ENCODE assay signal across 12 cellular contexts in the genomic region with DNA sequence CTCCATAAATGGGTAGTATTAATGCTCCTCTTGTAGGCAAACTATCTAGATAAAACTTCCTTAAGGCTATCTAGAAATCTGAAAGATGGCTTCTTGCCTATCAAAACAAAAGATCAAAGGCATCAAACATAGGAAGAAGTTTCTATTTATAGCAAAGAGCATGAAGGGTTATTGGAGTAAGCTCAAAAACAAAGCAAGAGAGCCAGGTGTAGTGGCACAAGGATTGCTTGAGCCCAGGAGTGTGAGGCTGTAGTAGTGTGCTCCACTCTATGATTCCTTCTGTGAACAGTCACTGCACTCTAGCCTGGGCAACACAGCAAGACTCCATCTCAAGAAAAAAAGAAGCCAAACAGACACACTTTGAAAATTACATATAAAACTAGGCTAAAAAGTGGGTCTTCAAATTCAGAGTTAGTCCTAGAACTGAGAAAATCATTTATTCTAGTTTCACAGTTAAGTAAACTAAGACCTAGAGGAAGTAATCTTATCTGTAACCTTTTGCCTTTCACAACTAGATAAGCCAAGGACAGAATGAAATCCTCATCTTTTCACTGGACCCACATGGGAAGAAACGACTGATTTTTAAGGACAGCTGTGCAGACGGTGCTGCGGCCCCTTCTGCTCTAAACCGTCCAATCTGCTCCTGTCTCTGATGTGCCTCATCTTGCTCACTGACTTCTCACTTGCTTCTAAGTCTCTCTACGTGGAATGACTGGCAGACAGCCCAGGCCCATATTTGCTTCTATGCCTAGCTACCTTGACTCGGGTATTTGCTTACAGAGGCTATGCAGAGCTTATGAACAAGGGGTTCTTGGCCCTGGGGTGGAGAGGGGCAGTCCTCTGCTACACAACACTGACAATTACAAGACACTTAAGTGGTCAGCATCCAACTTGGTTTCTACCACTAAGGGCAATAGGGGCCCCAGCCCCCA. TPM values are rescaled to one million over a fixed set of nuclear protein-coding genes. Genes with fewer than 3 reads are reported as not detected.
DNase-seq lines count a peak whose midpoint lies in the region; ATAC-seq and TF ChIP-seq lines count a peak whose summit lies in the region.
"Had no signal": no experiment of that assay in that cellular context is flagged by ENCODE, and none has a peak within 500 bp of the region (broad histone marks: within the 10 kb centered on the region; RNA-seq: fewer than 3 reads in every experiment).

No MANE protein-coding gene starts in this region.

- H3K36me3 Mint-ChIP-seq in CD4-positive, alpha-beta memory T cell = peaks cover 33 to 41% of the 10 kb centered on the region in 2 donors
- H3K36me3 Mint-ChIP-seq in progenitor cell of endocrine pancreas (ENCODE audit: insufficient read depth) = peaks cover 5% of the 10 kb centered on the region

- TF ChIP-seq CTCF in choroid plexus epithelial cell (conservative IDR thresholded peaks at IDR 0.05; ENCODE audit: low read depth, low read length) (no peak), progenitor cell of endocrine pancreas (IDR thresholded peaks at IDR 0.05; ENCODE audit: unreplicated experiment) (no peak), PC-3 (conservative IDR thresholded peaks at IDR 0.05; ENCODE audit: low read depth, low read length) (no peak)

- H3K4me3 ChIP-seq in CD4-positive, alpha-beta memory T cell (ENCODE audit: low read length in 2 of 2) = no peak overlapping the region
- no peak overlapping the region for H3K4me3 ChIP-seq in Jurkat, Clone E6-1 (ENCODE audit: low read length)
- H3K4me3 ChIP-seq in choroid plexus epithelial cell (ENCODE audit: low read depth, low read length) (no peak overlapping the region), H7 (ENCODE audit: insufficient read depth, low read depth, low read length) (no peak overlapping the region), PC-3 (ENCODE audit: low read length) (no peak overlapping the region)

- no peaks in the 10 kb centered on the region for H3K27me3 Mint-ChIP-seq in CD4-positive, alpha-beta memory T cell
- no peaks in the 10 kb centered on the region for H3K27me3 Mint-ChIP-seq in progenitor cell of endocrine pancreas
- H3K27me3 Mint-ChIP-seq: stimulated activated memory B cell treated with anti-CD40 and anti-IgM and Interleukin-4, amounts not matched to agents 10 μg/mL and 1 μg/mL and 100 μg/mL, for 72 hours had no signal

- H3K9me3 Mint-ChIP-seq in CD4-positive, alpha-beta memory T cell = no peaks in the 10 kb centered on the region
- H3K9me3 Mint-ChIP-seq in progenitor cell of endocrine pancreas (ENCODE audit: low read depth) = no peaks in the 10 kb centered on the region
- H3K9me3 Mint-ChIP-seq: stimulated activated memory B cell treated with anti-CD40 and anti-IgM and Interleukin-4, amounts not matched to agents 10 μg/mL and 1 μg/mL and 100 μg/mL, for 72 hours had no signal

- no peak overlapping the region for H3K9ac ChIP-seq in PC-3 (ENCODE audit: low read length)

- peak overlapping the region in 7 of 8 donors; percentile 12 to 75 (median 57) for H3K4me3 Mint-ChIP-seq in CD4-positive, alpha-beta memory T cell
- H3K4me3 Mint-ChIP-seq in progenitor cell of endocrine pancreas (ENCODE audit: low read depth) = no peak overlapping the region
- H3K4me3 Mint-ChIP-seq: stimulated activated memory B cell treated with anti-CD40 and anti-IgM and Interleukin-4, amounts not matched to agents 10 μg/mL and 1 μg/mL and 100 μg/mL, for 72 hours had no signal

- H3K27ac Mint-ChIP-seq in CD4-positive, alpha-beta memory T cell = peak overlapping the region in 2 of 7 donors; percentile 72 to 94
- H3K27ac Mint-ChIP-seq in progenitor cell of endocrine pancreas = peak overlapping the region; percentile 12
- H3K27ac Mint-ChIP-seq: stimulated activated memory B cell treated with anti-CD40 and anti-IgM and Interleukin-4, amounts not matched to agents 10 μg/mL and 1 μg/mL and 100 μg/mL, for 72 hours had no signal

- CTCF ChIA-PET in CD4-positive, alpha-beta memory T cell (lab: Charles Lee; ENCODE audit: partially characterized antibody) = interaction anchor here (1.1 to 2.0 kb wide), 3 partner anchors 12 to 198 kb away, joined by 3 to 4 read pairs (median 3); no protein-coding TSS in a partner anchor
- CTCF ChIA-PET in PC-3 (lab: Charles Lee) = no interaction called here

- intact Hi-C loops in CD4-positive, alpha-beta memory T cell (cut with micrococcal nuclease) = loop anchor here (1.0 to 2.0 kb wide), 2 partner anchors 50 to 77 kb away; partner anchors contain the start of genes DYNC2I1 and ESYT2
- intact Hi-C loops in PC-3 (cut with micrococcal nuclease) = no loop called here

- no peaks in the 10 kb centered on the region for H3K9me2 ChIP-seq in PC-3 (replicated peaks; ENCODE audit: low read length)

- H3K9me3 ChIP-seq in CD4-positive, alpha-beta memory T cell (ENCODE audit: control insufficient read depth in 1 of 2, low read length in 2 of 2) = no peaks in the 10 kb centered on the region
- H3K9me3 ChIP-seq in PC-3 (ENCODE audit: low read length) = no peaks in the 10 kb centered on the region
- H3K9me3 ChIP-seq: Caco-2 had no signal

- no peaks in the 10 kb centered on the region for H3K27me3 ChIP-seq in CD4-positive, alpha-beta memory T cell (ENCODE audit: insufficient read depth, low read length)
- no peaks in the 10 kb centered on the region for H3K27me3 ChIP-seq in H7 (ENCODE audit: control insufficient read depth, insufficient read depth, low read length)
- H3K27me3 ChIP-seq in PC-3 (ENCODE audit: low read length) = no peaks in the 10 kb centered on the region
- H3K27me3 ChIP-seq: foreskin keratinocyte had no signal

- POLR2A ChIA-PET in CD4-positive, alpha-beta memory T cell (lab: Charles Lee; ENCODE audit: partially characterized antibody) = interaction anchor here (0.8 to 2.1 kb wide), 9 partner anchors 15 to 198 kb away, joined by 3 to 11 read pairs (median 4); partner anchors contain the start of genes DYNC2I1 and ESYT2
- POLR2A ChIA-PET in PC-3 (lab: Charles Lee; ENCODE audit: unreplicated experiment) = interaction anchor here (0.7 kb wide), 1 partner anchor 130 kb away, joined by 5 read pairs; no protein-coding TSS in a partner anchor

- no peak for ATAC-seq in PC-3
- ATAC-seq: foreskin keratinocyte; stimulated activated memory B cell treated with anti-CD40 and anti-IgM and Interleukin-4, amounts not matched to agents 10 μg/mL and 1 μg/mL and 100 μg/mL, for 72 hours had no signal

- H3K4me1 ChIP-seq in CD4-positive, alpha-beta memory T cell (ENCODE audit: insufficient read depth, low read length) = peaks cover 38% of the 10 kb centered on the region
- no peaks in the 10 kb centered on the region; the same call in none of the 2 replicates for H3K4me1 ChIP-seq in PC-3 (ENCODE audit: insufficient read depth, low read length)
- H3K4me1 ChIP-seq: foreskin keratinocyte had no signal

- no peaks in the 10 kb centered on the region for H3K79me2 ChIP-seq in PC-3 (ENCODE audit: low read length)

- no TSS peak for BruUV-seq in PC-3 (replicated peaks; lab: Mats Ljungman, UMichigan)

- DNase-seq in CD4-positive, alpha-beta memory T cell = peak in 4 of 5 donors; percentile 24 to 39 (median 28)
- DNase-seq in Jurkat, Clone E6-1 (ENCODE audit: low read depth, low spot score) = peak; percentile 52
- DNase-seq in choroid plexus epithelial cell (ENCODE audit: low read depth) (peak; percentile 45), progenitor cell of endocrine pancreas (ENCODE audit: low spot score, unreplicated experiment) (no peak), H7 (no peak), PC-3 (no peak), 8988T (no peak)
- DNase-seq: Caco-2, foreskin keratinocyte, kidney glomerular epithelial cell, SIG-M5 had no signal

- H2AFZ ChIP-seq in PC-3 (ENCODE audit: low read length) = no peak overlapping the region

- no peak overlapping the region for H3K4me2 ChIP-seq in PC-3 (ENCODE audit: low read length)

- H4K20me1 ChIP-seq in PC-3 (ENCODE audit: low read length) = no peaks in the 10 kb centered on the region

- peak overlapping the region; percentile 18 for H3K27ac ChIP-seq in CD4-positive, alpha-beta memory T cell (ENCODE audit: low read depth, low read length)
- no peak overlapping the region for H3K27ac ChIP-seq in PC-3 (ENCODE audit: low read length)
- H3K27ac ChIP-seq: foreskin keratinocyte had no signal

- H3K4me1 Mint-ChIP-seq in CD4-positive, alpha-beta memory T cell = peaks cover 12 to 37% (median 33%) of the 10 kb centered on the region in 4 donors
- peaks cover 4% of the 10 kb centered on the region for H3K4me1 Mint-ChIP-seq in progenitor cell of endocrine pancreas (ENCODE audit: low read depth)
- H3K4me1 Mint-ChIP-seq: stimulated activated memory B cell treated with anti-CD40 and anti-IgM and Interleukin-4, amounts not matched to agents 10 μg/mL and 1 μg/mL and 100 μg/mL, for 72 hours had no signal

- peaks cover 47% of the 10 kb centered on the region for H3K36me3 ChIP-seq in CD4-positive, alpha-beta memory T cell (ENCODE audit: insufficient read depth, low read length)
- peaks cover 15% of the 10 kb centered on the region for H3K36me3 ChIP-seq in H7 (replicated peaks; ENCODE audit: control insufficient read depth, insufficient read depth, low read length)
- peaks cover 41% of the 10 kb centered on the region for H3K36me3 ChIP-seq in PC-3 (ENCODE audit: low read depth, low read length)

- no peaks in the 10 kb centered on the region for H3F3A ChIP-seq in PC-3 (ENCODE audit: low read length, unreplicated experiment)

RNA-seq across cellular contexts. Expression of gene ESYT2, which starts 50.0 kb away (rescaled TPM):
- 100 to 1,000 TPM; 114 to 116 TPM for total RNA-seq in CD4-positive, alpha-beta memory T cell
- 10 to 100 TPM; 52.3 to 99.4 TPM for polyA plus RNA-seq in CD4-positive, alpha-beta memory T cell
- 131 TPM for polyA plus RNA-seq in Jurkat, Clone E6-1 (2012; ENCODE audit: insufficient read depth, insufficient read length)
- total RNA-seq in progenitor cell of endocrine pancreas (29.4 and 30.0 TPM in 2 replicates), PC-3 (2014; rRNA removed) (76.1 and 78.0 TPM in 2 replicates)
- 33.1 and 41.0 TPM in 2 replicates for total RNA-seq in H7 (2014; rRNA removed; shearing (Covaris generic))

Comparison
In these comparisons a context has a peak if more than half of its experiments do, and no peak if none do; other contexts are left out.
1. DNase-seq: peak in CD4-positive, alpha-beta memory T cell (4 of 5), Jurkat, Clone E6-1 (single experiment) and choroid plexus epithelial cell (single experiment); none in progenitor cell of endocrine pancreas (single experiment), H7 (single experiment), PC-3 (single experiment) and 8988T (single experiment).